ENCODE assay signal across 14 cellular contexts in genomic region chr4:76729991-76730390, GRCh38.
"Had no signal": no experiment of that assay in that cellular context is flagged by ENCODE, and none has a peak within 500 bp of the region (broad histone marks: within the 10 kb centered on the region; RNA-seq: fewer than 3 reads in every experiment).

No MANE protein-coding gene starts in this region.

- H3K27ac Mint-ChIP-seq: activated CD4-positive, alpha-beta memory T cell treated with anti-CD3 and anti-CD28 coated beads, Interleukin-2, amount 10 ng/mL, durations not matched to agents 7 days and 5 days; activated naive CD8-positive, alpha-beta T cell treated with anti-CD3 and anti-CD28 coated beads for 36 hours; naive B cell had no signal

- H3K9me3 Mint-ChIP-seq: activated CD4-positive, alpha-beta memory T cell treated with anti-CD3 and anti-CD28 coated beads, Interleukin-2, amount 10 ng/mL, durations not matched to agents 7 days and 5 days; activated naive CD8-positive, alpha-beta T cell treated with anti-CD3 and anti-CD28 coated beads for 36 hours; stimulated activated naive B cell treated with anti-CD40 and anti-IgM and Interleukin-4, amounts not matched to agents 10 μg/mL and 1 μg/mL and 100 μg/mL, for 72 hours had no signal

- H3K27me3 ChIP-seq: cardiac muscle cell, colonic mucosa, right atrium auricular region had no signal

- H3K4me1 ChIP-seq: colonic mucosa had no signal

- H3K36me3 Mint-ChIP-seq: activated naive CD8-positive, alpha-beta T cell treated with anti-CD3 and anti-CD28 coated beads for 36 hours; naive B cell; stimulated activated naive B cell treated with anti-CD40 and anti-IgM and Interleukin-4, amounts not matched to agents 10 μg/mL and 1 μg/mL and 100 μg/mL, for 72 hours had no signal

- H3K27ac ChIP-seq: cardiac muscle cell, colonic mucosa, lower lobe of right lung, right atrium auricular region had no signal

- H3K9me3 ChIP-seq: colonic mucosa, lower lobe of right lung, right atrium auricular region had no signal

- DNase-seq: activated CD4-positive, alpha-beta memory T cell treated with anti-CD3 and anti-CD28 coated beads, Interleukin-2, amount 10 ng/mL, durations not matched to agents 7 days and 5 days; activated gamma-delta T cell treated with Interleukin-2 at 50 U/mL for 16 hours; activated naive CD8-positive, alpha-beta T cell treated with anti-CD3 and anti-CD28 coated beads for 36 hours; activated T-cell treated with anti-CD3 and anti-CD28 coated beads, Interleukin-2, amount 50 U/mL, for 48 hours; colonic mucosa; effector CD4-positive, alpha-beta T cell; lower lobe of right lung; naive B cell; stimulated activated naive B cell treated with anti-CD40 and anti-IgM and Interleukin-4, amounts not matched to agents 10 μg/mL and 1 μg/mL and 100 μg/mL, for 72 hours; substantia nigra; trophoblast cell had no signal

- H3K4me3 Mint-ChIP-seq: activated CD4-positive, alpha-beta memory T cell treated with anti-CD3 and anti-CD28 coated beads, Interleukin-2, amount 10 ng/mL, durations not matched to agents 7 days and 5 days; activated naive CD8-positive, alpha-beta T cell treated with anti-CD3 and anti-CD28 coated beads for 36 hours; naive B cell; stimulated activated naive B cell treated with anti-CD40 and anti-IgM and Interleukin-4, amounts not matched to agents 10 μg/mL and 1 μg/mL and 100 μg/mL, for 72 hours had no signal

- H3K4me1 Mint-ChIP-seq: activated CD4-positive, alpha-beta memory T cell treated with anti-CD3 and anti-CD28 coated beads, Interleukin-2, amount 10 ng/mL, durations not matched to agents 7 days and 5 days; activated naive CD8-positive, alpha-beta T cell treated with anti-CD3 and anti-CD28 coated beads for 36 hours; naive B cell had no signal

- H3K27me3 Mint-ChIP-seq: activated naive CD8-positive, alpha-beta T cell treated with anti-CD3 and anti-CD28 coated beads for 36 hours had no signal

- H3K36me3 ChIP-seq: cardiac muscle cell, colonic mucosa, lower lobe of right lung, right atrium auricular region had no signal

- FAIRE-seq: astrocyte had no signal

- H3K4me3 ChIP-seq: cardiac muscle cell, colonic mucosa, lower lobe of right lung, right atrium auricular region had no signal
